In genomic region chr20:5688431-5688972, GRCh38 we compare ENCODE assay signal across 14 cellular contexts.
DNase-seq lines count a peak whose midpoint lies in the region; TF ChIP-seq lines count a peak whose summit lies in the region.
"Had no signal": no experiment of that assay in that cellular context is flagged by ENCODE, and none has a peak within 500 bp of the region (broad histone marks: within the 10 kb centered on the region; RNA-seq: fewer than 3 reads in every experiment).

No MANE protein-coding gene starts in this region.

- no peaks in the 10 kb centered on the region for H3K36me3 ChIP-seq in liver (ENCODE audit: control insufficient read depth in 4 of 4, insufficient read depth in 3 of 4, low read depth in 1 of 4, low read length in 3 of 4)
- no peaks in the 10 kb centered on the region for H3K36me3 ChIP-seq in stomach

- H3K27ac Mint-ChIP-seq in dendritic cell treated with granulocyte-macrophage colony-stimulating factor and Interleukin-4, amounts not matched to agents 40 ng/mL and 50 ng/mL, for 4 days, result peak overlapping the region; percentile 56

- TF ChIP-seq EP300 in stomach (IDR thresholded peaks at IDR 0.05), result no peak

- no peak overlapping the region for H3K4me3 Mint-ChIP-seq in dendritic cell treated with granulocyte-macrophage colony-stimulating factor and Interleukin-4, amounts not matched to agents 40 ng/mL and 50 ng/mL, for 4 days

- H3K9me3 ChIP-seq in liver (ENCODE audit: control insufficient read depth in 4 of 4, low read length in 3 of 4), result no peaks in the 10 kb centered on the region
- H3K9me3 ChIP-seq in stomach, result no peaks in the 10 kb centered on the region

- H3K36me3 Mint-ChIP-seq in dendritic cell treated with granulocyte-macrophage colony-stimulating factor and Interleukin-4, amounts not matched to agents 40 ng/mL and 50 ng/mL, for 4 days (ENCODE audit: low read depth), result no peaks in the 10 kb centered on the region

- H3K4me1 Mint-ChIP-seq in dendritic cell treated with granulocyte-macrophage colony-stimulating factor and Interleukin-4, amounts not matched to agents 40 ng/mL and 50 ng/mL, for 4 days (ENCODE audit: low read depth), result peaks cover 37% of the 10 kb centered on the region

- no peaks in the 10 kb centered on the region for H3K27me3 Mint-ChIP-seq in dendritic cell treated with granulocyte-macrophage colony-stimulating factor and Interleukin-4, amounts not matched to agents 40 ng/mL and 50 ng/mL, for 4 days

- TF ChIP-seq POLR2A in stomach (IDR thresholded peaks at IDR 0.05), result no peak

- no peaks in the 10 kb centered on the region for H3K27me3 ChIP-seq in liver (ENCODE audit: control insufficient read depth in 4 of 4, insufficient read depth in 4 of 4, low read length in 3 of 4)
- no peaks in the 10 kb centered on the region for H3K27me3 ChIP-seq in stomach

- H3K4me3 ChIP-seq in liver (ENCODE audit: low read depth in 1 of 3, low read length in 3 of 3) (no peak overlapping the region), stomach (no peak overlapping the region)

- no peak overlapping the region for H3K9ac ChIP-seq in liver (ENCODE audit: low read depth in 1 of 2, low read length in 2 of 2)

- H3K4me1 ChIP-seq in liver (ENCODE audit: control insufficient read depth in 4 of 4, insufficient read depth in 4 of 4, low read length in 3 of 4) (no peaks in the 10 kb centered on the region), stomach (peaks cover 0 to 5% (median 0%) of the 10 kb centered on the region in 4 donors)

- intact Hi-C loops in dendritic cell treated with granulocyte-macrophage colony-stimulating factor and Interleukin-4, amounts not matched to agents 40 ng/mL and 50 ng/mL, for 4 days (cut with micrococcal nuclease), result no loop called here
- intact Hi-C loops in stomach (cut with DNase I; ENCODE audit: low total_unique reads), result no loop called here

- WGBS in liver, result 73% methylated on average over 12 of the region's 12 CpGs
- WGBS in stomach, 5 donors, result 58 to 69% (median 68%) methylated on average over 12 of the region's 12 CpGs

- no peaks in the 10 kb centered on the region for H3K9me3 Mint-ChIP-seq in dendritic cell treated with granulocyte-macrophage colony-stimulating factor and Interleukin-4, amounts not matched to agents 40 ng/mL and 50 ng/mL, for 4 days

- TF ChIP-seq CTCF in liver (IDR thresholded peaks at IDR 0.05; ENCODE audit: low read depth, low read length, missing input control) (no peak), stomach (IDR thresholded peaks at IDR 0.05) (no peak)

- H3K27ac ChIP-seq in liver (ENCODE audit: low read depth in 1 of 2, low read length in 2 of 2) (no peak overlapping the region), stomach (peak overlapping the region in 3 of 5 donors; percentile 5 to 47 (median 39))
- H3K27ac ChIP-seq: 22Rv1 had no signal

- DNase-seq in DMS53 (lab: John Stamatoyannopoulos, UW) (peak; percentile 14), DMS53 treated with DMSO at 0.1 percent for 48 hours (lab: John Stamatoyannopoulos, UW; ENCODE audit: unreplicated experiment) (no peak), stomach (no peak), COLO668 (lab: John Stamatoyannopoulos, UW; ENCODE audit: unreplicated experiment) (no peak), glomerular visceral epithelial cell (ENCODE audit: extremely low spot score) (no peak), NCI-H1436 treated with DMSO at 0.1 percent for 48 hours (lab: John Stamatoyannopoulos, UW) (no peak)
- DNase-seq: activated T-cell treated with anti-CD3 and anti-CD28 coated beads, Interleukin-2, amount 50 U/mL, for 48 hours; cortex of kidney; NCI-H2029 treated with DMSO at 0.1 percent for 48 hours; PC-3; SW 1271 had no signal

- no peak for TF ChIP-seq RAD21 in liver (IDR thresholded peaks at IDR 0.05)

TF ChIP-seq in liver, 16 proteins besides CTCF, POLR2A, EP300 and RAD21:
- TF ChIP-seq TAF1 (conservative IDR thresholded peaks at IDR 0.05) (no peak), ATF3 (IDR thresholded peaks at IDR 0.05) (no peak), NR2F2 (IDR thresholded peaks at IDR 0.05) (peak; percentile 18), YY1 (IDR thresholded peaks at IDR 0.05) (no peak), HNF4G (IDR thresholded peaks at IDR 0.05) (no peak)
TF ChIP-seq in liver: peak in this region for 1.

Comparison
In these comparisons a context has a peak if more than half of its experiments do, and no peak if none do; other contexts are left out.
1. H3K27ac ChIP-seq: peak in stomach (3 of 5); none in liver (0 of 2).